Comparison of ENCODE assay signal across 27 cellular contexts in genomic region chr17:73612074-73612473, GRCh38. TPM values are rescaled to one million over a fixed set of nuclear protein-coding genes. Genes with fewer than 3 reads are reported as not detected.
A peak's percentile ranks its signal among the peaks of the same experiment; 100 is the strongest.
DNase-seq lines count a peak whose midpoint lies in the region; ATAC-seq, FAIRE-seq and TF ChIP-seq lines count a peak whose summit lies in the region.
"Had no signal": no experiment of that assay in that cellular context is flagged by ENCODE, and none has a peak within 500 bp of the region (broad histone marks: within the 10 kb centered on the region; RNA-seq: fewer than 3 reads in every experiment).

No MANE protein-coding gene starts in this region.

- peaks cover 97% of the 10 kb centered on the region for H3K4me1 ChIP-seq in BLaER1
- H3K4me1 ChIP-seq: esophagus muscularis mucosa, heart left ventricle, stomach, tibial artery had no signal

- H3K4me3 Mint-ChIP-seq in chondrocyte (ENCODE audit: unreplicated experiment) (no peak overlapping the region), neural crest cell (peak overlapping the region; percentile 73)
- no peak overlapping the region for H3K4me3 Mint-ChIP-seq in activated CD8-positive, alpha-beta T cell treated with anti-CD3 and anti-CD28 coated beads, Interleukin-2, amount 10 ng/mL, durations not matched to agents 7 days and 5 days
- H3K4me3 Mint-ChIP-seq: activated CD4-positive, alpha-beta memory T cell treated with anti-CD3 and anti-CD28 coated beads, Interleukin-2, amount 10 ng/mL, durations not matched to agents 7 days and 5 days; effector memory CD8-positive, alpha-beta T cell had no signal

- H3K36me3 ChIP-seq in BLaER1 (no peaks in the 10 kb centered on the region), H7 (replicated peaks; ENCODE audit: control insufficient read depth, insufficient read depth, low read length) (no peaks in the 10 kb centered on the region)
- H3K36me3 ChIP-seq: esophagus muscularis mucosa, heart left ventricle, stomach, tibial artery had no signal

- H3K36me3 Mint-ChIP-seq in chondrocyte (ENCODE audit: low read depth) = no peaks in the 10 kb centered on the region
- H3K36me3 Mint-ChIP-seq in neural crest cell (ENCODE audit: low read depth) = peaks cover 5% of the 10 kb centered on the region
- no peaks in the 10 kb centered on the region for H3K36me3 Mint-ChIP-seq in activated CD8-positive, alpha-beta T cell treated with anti-CD3 and anti-CD28 coated beads, Interleukin-2, amount 10 ng/mL, durations not matched to agents 7 days and 5 days (ENCODE audit: low read depth)
- H3K36me3 Mint-ChIP-seq: activated naive CD4-positive, alpha-beta T cell treated with anti-CD3 and anti-CD28 coated beads, Interleukin-2, amount 50 U/mL, for 72 hours had no signal

- H3K27me3 ChIP-seq in BLaER1 (no peaks in the 10 kb centered on the region), H7 (ENCODE audit: control insufficient read depth, insufficient read depth, low read length) (no peaks in the 10 kb centered on the region)
- H3K27me3 ChIP-seq: foreskin keratinocyte had no signal

- H3K9me3 Mint-ChIP-seq in chondrocyte (ENCODE audit: low read depth) = no peaks in the 10 kb centered on the region
- no peaks in the 10 kb centered on the region for H3K9me3 Mint-ChIP-seq in neural crest cell
- no peaks in the 10 kb centered on the region for H3K9me3 Mint-ChIP-seq in activated CD8-positive, alpha-beta T cell treated with anti-CD3 and anti-CD28 coated beads, Interleukin-2, amount 10 ng/mL, durations not matched to agents 7 days and 5 days (ENCODE audit: insufficient read depth)
- H3K9me3 Mint-ChIP-seq: activated CD4-positive, alpha-beta memory T cell treated with anti-CD3 and anti-CD28 coated beads, Interleukin-2, amount 10 ng/mL, durations not matched to agents 7 days and 5 days; activated naive CD4-positive, alpha-beta T cell treated with anti-CD3 and anti-CD28 coated beads, Interleukin-2, amount 50 U/mL, for 72 hours; effector memory CD8-positive, alpha-beta T cell had no signal

- peak overlapping the region; percentile 91 for H3K27ac ChIP-seq in BLaER1
- H3K27ac ChIP-seq: C4-2B, coronary artery, esophagus muscularis mucosa, foreskin keratinocyte, heart left ventricle, HL-60, skin epidermis, stomach, tibial artery had no signal

- ATAC-seq in activated CD8-positive, alpha-beta T cell treated with anti-CD3 and anti-CD28 coated beads, Interleukin-2, amount 10 ng/mL, durations not matched to agents 7 days and 5 days = no peak
- ATAC-seq in HG02678 (IDR thresholded peaks at IDR 0.05; ENCODE audit: unreplicated experiment) = no peak
- ATAC-seq: activated naive CD4-positive, alpha-beta T cell treated with anti-CD3 and anti-CD28 coated beads, Interleukin-2, amount 50 U/mL, for 72 hours; effector memory CD8-positive, alpha-beta T cell; foreskin keratinocyte; heart left ventricle; HepG2 had no signal

- no peaks in the 10 kb centered on the region for H3K27me3 Mint-ChIP-seq in chondrocyte (ENCODE audit: low read depth)
- H3K27me3 Mint-ChIP-seq in neural crest cell (ENCODE audit: low read depth) = no peaks in the 10 kb centered on the region
- H3K27me3 Mint-ChIP-seq in activated CD8-positive, alpha-beta T cell treated with anti-CD3 and anti-CD28 coated beads, Interleukin-2, amount 10 ng/mL, durations not matched to agents 7 days and 5 days (ENCODE audit: low read depth) = no peaks in the 10 kb centered on the region

- peak overlapping the region; percentile 15; the same call in 1 of the 2 replicates for H3K4me3 ChIP-seq in BLaER1
- no peak overlapping the region for H3K4me3 ChIP-seq in H7 (ENCODE audit: insufficient read depth, low read depth, low read length)
- H3K4me3 ChIP-seq: coronary artery, esophagus muscularis mucosa, heart left ventricle, skin epidermis, stomach, tibial artery had no signal

- no peaks in the 10 kb centered on the region for H4K20me1 ChIP-seq in BLaER1

- H3K27ac Mint-ChIP-seq in chondrocyte (ENCODE audit: unreplicated experiment) (no peak overlapping the region), neural crest cell (ENCODE audit: unreplicated experiment) (no peak overlapping the region)
- no peak overlapping the region for H3K27ac Mint-ChIP-seq in activated CD8-positive, alpha-beta T cell treated with anti-CD3 and anti-CD28 coated beads, Interleukin-2, amount 10 ng/mL, durations not matched to agents 7 days and 5 days
- H3K27ac Mint-ChIP-seq: activated CD4-positive, alpha-beta memory T cell treated with anti-CD3 and anti-CD28 coated beads, Interleukin-2, amount 10 ng/mL, durations not matched to agents 7 days and 5 days; effector memory CD8-positive, alpha-beta T cell had no signal

- H3K4me2 ChIP-seq in BLaER1 = peak overlapping the region; percentile 91

- TF ChIP-seq POLR2A in GM12891 (IDR thresholded peaks at IDR 0.05; ENCODE audit: low read depth, low read length) = no peak

- peak overlapping the region; percentile 66 for H3K9ac ChIP-seq in BLaER1

- CTCF ChIA-PET in activated CD8-positive, alpha-beta T cell treated with anti-CD3 and anti-CD28 coated beads, Interleukin-2, amount 10 ng/mL, durations not matched to agents 7 days and 5 days (lab: Charles Lee) = no interaction called here

- H3K4me1 Mint-ChIP-seq in chondrocyte (ENCODE audit: low read depth) (peaks cover 23% of the 10 kb centered on the region), neural crest cell (peaks cover 82% of the 10 kb centered on the region)
- peaks cover 7% of the 10 kb centered on the region for H3K4me1 Mint-ChIP-seq in activated CD8-positive, alpha-beta T cell treated with anti-CD3 and anti-CD28 coated beads, Interleukin-2, amount 10 ng/mL, durations not matched to agents 7 days and 5 days (ENCODE audit: low read depth)
- H3K4me1 Mint-ChIP-seq: activated CD4-positive, alpha-beta memory T cell treated with anti-CD3 and anti-CD28 coated beads, Interleukin-2, amount 10 ng/mL, durations not matched to agents 7 days and 5 days had no signal

- H3K9me3 ChIP-seq in BLaER1 = no peaks in the 10 kb centered on the region
- H3K9me3 ChIP-seq: esophagus muscularis mucosa, heart left ventricle, stomach, tibial artery had no signal

- TF ChIP-seq CTCF in chondrocyte (IDR thresholded peaks at IDR 0.05) = no peak
- TF ChIP-seq CTCF in neural crest cell (conservative IDR thresholded peaks at IDR 0.05) = no peak

- DNase-seq in H7 (peak; percentile 60), chondrocyte (ENCODE audit: low spot score) (peak; percentile 61), neural crest cell (ENCODE audit: low read depth, low spot score) (no peak), GM12891 (ENCODE audit: insufficient read length, low spot score) (no peak)
- no peak for DNase-seq in activated CD8-positive, alpha-beta T cell treated with anti-CD3 and anti-CD28 coated beads, Interleukin-2, amount 10 ng/mL, durations not matched to agents 7 days and 5 days
- DNase-seq: activated CD4-positive, alpha-beta memory T cell treated with anti-CD3 and anti-CD28 coated beads, Interleukin-2, amount 10 ng/mL, durations not matched to agents 7 days and 5 days; activated CD4-positive, CD25-positive, alpha-beta regulatory T cell treated with anti-CD3 and anti-CD28 coated beads, Interleukin-2, amount 50 U/mL, for 72 hours; Calu3; DMS79 treated with DMSO at 0.1 percent for 48 hours; effector memory CD8-positive, alpha-beta T cell; foreskin keratinocyte; Karpas-422; NCI-H1694; NCI-H524 treated with DMSO at 0.1 percent for 48 hours; stomach; tibial artery had no signal

- no peak for FAIRE-seq in GM12891 (lab: Jason Lieb, UNC)
- FAIRE-seq: HepG2 had no signal

- POLR2A ChIA-PET in activated CD8-positive, alpha-beta T cell treated with anti-CD3 and anti-CD28 coated beads, Interleukin-2, amount 10 ng/mL, durations not matched to agents 7 days and 5 days (lab: Charles Lee) = no interaction called here

TF ChIP-seq in GM12891, 5 proteins besides CTCF, POLR2A, EP300 and RAD21:
- no peak for TF ChIP-seq PAX5 (IDR thresholded peaks at IDR 0.05; ENCODE audit: insufficient read depth, low read length, severe bottlenecking)
- TF ChIP-seq TAF1 (IDR thresholded peaks at IDR 0.05; ENCODE audit: low read depth, low read length) = no peak
- TF ChIP-seq POU2F2 (IDR thresholded peaks at IDR 0.05; ENCODE audit: low read depth, low read length) = no peak
- no peak for TF ChIP-seq SPI1 (IDR thresholded peaks at IDR 0.05; ENCODE audit: low read depth, low read length)
- no peak for TF ChIP-seq POLR2AphosphoS5 (IDR thresholded peaks at IDR 0.05; ENCODE audit: low read depth, low read length)

RNA-seq across cellular contexts. Expression of gene SDK2, which starts 32.2 kb away (rescaled TPM):
- total RNA-seq in H7 (2014; rRNA removed; shearing (Covaris generic)) = 12.1 and 14.7 TPM in 2 replicates
- total RNA-seq in chondrocyte = 15.8 to 38.5 TPM (median 16.2 TPM) in 3 replicates
- 31.2 and 31.5 TPM in 2 replicates for total RNA-seq in neural crest cell
- polyA plus RNA-seq in GM12891 (2012; ENCODE audit: low read depth, missing spikeins) = not detected
- 10 to 100 TPM; 18.4 to 20.0 TPM for total RNA-seq in activated CD8-positive, alpha-beta T cell treated with anti-CD3 and anti-CD28 coated beads, Interleukin-2, amount 10 ng/mL, durations not matched to agents 7 days and 5 days
- total RNA-seq: Calu3, HepG2, lung microvascular endothelial cell had no signal
- polyA plus RNA-seq: HepG2 had no signal

Comparison
In these comparisons a context has a peak if more than half of its experiments do, and no peak if none do; other contexts are left out.
1. DNase-seq: peak in H7 (single experiment) and chondrocyte (single experiment); none in neural crest cell (single experiment), GM12891 (single experiment) and activated CD8-positive, alpha-beta T cell treated with anti-CD3 and anti-CD28 coated beads, Interleukin-2, amount 10 ng/mL, durations not matched to agents 7 days and 5 days (single experiment).